Comparison of ENCODE assay signal across 11 cellular contexts in the genomic region with DNA sequence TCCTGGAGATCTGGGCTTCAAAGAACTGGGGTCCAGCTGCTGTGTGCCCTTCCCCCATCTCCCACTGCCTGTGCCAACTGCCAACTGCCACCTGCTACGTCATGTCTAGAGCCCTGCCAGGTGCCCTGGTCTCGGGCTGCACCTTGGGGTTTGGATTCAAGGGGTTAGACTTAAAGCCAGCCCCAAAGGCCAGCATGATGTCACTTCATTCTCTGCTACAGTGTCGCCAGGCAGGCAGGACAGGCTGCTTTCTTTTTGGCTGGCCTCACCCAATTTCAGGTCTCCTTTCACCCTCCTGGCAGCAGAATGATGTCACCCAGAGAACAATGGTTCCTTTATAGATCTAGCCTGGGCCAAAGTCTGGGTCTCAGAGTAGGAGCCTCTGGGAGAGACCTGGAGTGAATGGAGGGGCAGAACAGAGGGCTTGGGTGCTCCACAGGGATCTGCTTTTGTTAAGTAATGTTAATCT.
DNase-seq lines count a peak whose midpoint lies in the region; ATAC-seq, FAIRE-seq and TF ChIP-seq lines count a peak whose summit lies in the region.
"Had no signal": no experiment of that assay in that cellular context is flagged by ENCODE, and none has a peak within 500 bp of the region (broad histone marks: within the 10 kb centered on the region; RNA-seq: fewer than 3 reads in every experiment).

No MANE protein-coding gene starts in this region.

- H3K4me2 ChIP-seq in keratinocyte (ENCODE audit: control insufficient read depth, extremely low read depth, insufficient read depth, low read depth, low read length), result peak overlapping the region; percentile 29

- H3K9me3 ChIP-seq in WERI-Rb-1 (ENCODE audit: severe bottlenecking) (no peaks in the 10 kb centered on the region), keratinocyte (ENCODE audit: control insufficient read depth, low read depth, low read length) (no peaks in the 10 kb centered on the region), thymus (ENCODE audit: control insufficient read depth) (no peaks in the 10 kb centered on the region)

- dilution Hi-C loops in keratinocyte (cut with MboI; ENCODE audit: extremely low pct_ligation_motif_present, low sequenced_read_pairs), result no loop called here

- H3K27ac ChIP-seq in WERI-Rb-1 (peak overlapping the region; percentile 36), keratinocyte (ENCODE audit: control insufficient read depth, insufficient read depth, low read length) (peak overlapping the region; percentile 13), thymus (ENCODE audit: low read depth) (peak overlapping the region; percentile 73)

- no peak for ATAC-seq in stimulated activated naive CD8-positive, alpha-beta T cell treated with anti-CD3 and anti-CD28 coated beads, Interleukin-15, Interleukin-2, amounts not matched to agents 100 U/mL and 50 U/mL, for 24 hours
- ATAC-seq in GM18858 (IDR thresholded peaks at IDR 0.05; ENCODE audit: unreplicated experiment), result no peak
- ATAC-seq in HG03460 (IDR thresholded peaks at IDR 0.05; ENCODE audit: unreplicated experiment), result no peak

- no peaks in the 10 kb centered on the region for H3K9me1 ChIP-seq in keratinocyte (ENCODE audit: control insufficient read depth, extremely low read depth, insufficient read depth, low read length)

- H3K27me3 ChIP-seq in WERI-Rb-1 (ENCODE audit: insufficient read depth, low read depth, severe bottlenecking), result no peaks in the 10 kb centered on the region
- no peaks in the 10 kb centered on the region for H3K27me3 ChIP-seq in keratinocyte (ENCODE audit: control insufficient read depth, extremely low read depth, insufficient read depth, low read length)
- H3K27me3 ChIP-seq in thymus (ENCODE audit: control insufficient read depth, insufficient read depth), result no peaks in the 10 kb centered on the region

- H3K4me3 ChIP-seq in WERI-Rb-1 (ENCODE audit: low read depth, low read length) (no peak overlapping the region), keratinocyte (ENCODE audit: control insufficient read depth in 2 of 3, extremely low read depth in 1 of 3, insufficient read depth in 2 of 3, low read depth in 1 of 3, low read length in 3 of 3) (no peak overlapping the region), thymus (ENCODE audit: low read length) (no peak overlapping the region)

- no peaks in the 10 kb centered on the region for H3K79me2 ChIP-seq in keratinocyte (ENCODE audit: control insufficient read depth, insufficient read depth, low read length)

- FAIRE-seq in keratinocyte (lab: Jason Lieb, UNC), result no peak
- FAIRE-seq: frontal cortex, GM12892 had no signal

- DNase-seq in LHCN-M2 (ENCODE audit: low read depth) (peak; percentile 39), WERI-Rb-1 (no peak), keratinocyte (ENCODE audit: low read depth, low spot score) (no peak), foreskin melanocyte (no peak)
- no peak for DNase-seq in stimulated activated naive CD8-positive, alpha-beta T cell treated with anti-CD3 and anti-CD28 coated beads, Interleukin-15, Interleukin-2, amounts not matched to agents 100 U/mL and 50 U/mL, for 24 hours
- DNase-seq: activated naive CD4-positive, alpha-beta T cell treated with Interleukin-2 at 50 U/mL for 16 hours had no signal

- peaks cover 3% of the 10 kb centered on the region for H4K20me1 ChIP-seq in keratinocyte (ENCODE audit: control insufficient read depth, extremely low read depth, insufficient read depth, low read length)

- WGBS in thymus, result 5% methylated on average over 3 of the region's 3 CpGs

- H3K36me3 ChIP-seq in WERI-Rb-1 (no peaks in the 10 kb centered on the region), keratinocyte (ENCODE audit: control insufficient read depth in 2 of 2, extremely low read depth in 1 of 2, insufficient read depth in 2 of 2, low read length in 2 of 2) (peaks cover 6 to 7% of the 10 kb centered on the region in 2 experiments), thymus (ENCODE audit: control insufficient read depth, insufficient read depth) (peaks cover 20% of the 10 kb centered on the region)

- no peak overlapping the region for H3K9ac ChIP-seq in keratinocyte (ENCODE audit: control insufficient read depth, extremely low read depth, insufficient read depth, low read length)

- H3K4me1 ChIP-seq in keratinocyte (ENCODE audit: control insufficient read depth, extremely low read depth, insufficient read depth, low read length), result peaks cover 12% of the 10 kb centered on the region
- H3K4me1 ChIP-seq in thymus (ENCODE audit: control insufficient read depth, insufficient read depth, low read length), result peaks cover 16% of the 10 kb centered on the region

- no peak overlapping the region for H2AFZ ChIP-seq in keratinocyte (ENCODE audit: control insufficient read depth, low read length)

- TF ChIP-seq CTCF in WERI-Rb-1 (IDR thresholded peaks at IDR 0.05; ENCODE audit: low read depth, low read length), result no peak
- no peak for TF ChIP-seq CTCF in keratinocyte (optimal IDR thresholded peaks at IDR 0.05 in 1 of 3, IDR thresholded peaks at IDR 0.05 in 1 of 3, conservative IDR thresholded peaks at IDR 0.05 in 1 of 3; ENCODE audit: extremely low read depth in 1 of 3, insufficient read depth in 2 of 3, low read length in 3 of 3)

Comparison
In these comparisons a context has a peak if more than half of its experiments do, and no peak if none do; other contexts are left out.
1. H3K27ac ChIP-seq: peak in every context shown above with its lines; median percentile 73 in thymus; 36 in WERI-Rb-1; 13 in keratinocyte.